ENCODE assay signal across 9 cellular contexts in the genomic region with DNA sequence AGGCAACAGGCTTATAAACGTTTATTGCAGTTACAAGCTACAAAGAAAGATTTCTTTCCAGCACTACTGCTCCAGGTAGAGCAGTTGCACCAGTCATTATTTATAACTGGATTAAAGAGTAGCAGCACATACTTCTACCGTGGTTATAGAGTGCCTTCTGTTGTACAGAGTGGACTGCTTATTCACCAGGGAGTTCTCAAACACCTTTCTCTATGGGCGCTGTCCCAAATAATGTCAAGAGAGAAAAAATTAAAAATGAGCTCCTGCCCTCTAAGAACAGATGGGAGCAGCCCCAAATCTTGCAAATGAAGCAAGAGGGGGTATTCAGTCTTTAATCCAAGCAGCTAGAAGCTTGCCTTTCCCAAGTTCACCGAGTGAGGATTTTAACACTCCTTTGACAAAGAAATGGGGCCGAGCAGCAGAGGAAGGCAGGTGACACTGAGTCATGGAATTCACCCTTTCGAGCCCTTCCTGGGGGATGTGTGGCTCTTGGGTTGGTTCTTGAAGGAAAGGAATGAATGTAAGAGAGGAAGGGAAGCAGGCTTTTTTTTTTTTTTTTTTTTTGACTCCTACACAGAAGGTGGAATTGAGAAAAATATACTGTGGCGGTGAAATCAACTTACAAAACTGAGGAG.
A peak's percentile ranks its signal among the peaks of the same experiment; 100 is the strongest.
DNase-seq lines count a peak whose midpoint lies in the region; ATAC-seq and TF ChIP-seq lines count a peak whose summit lies in the region.
"Had no signal": no experiment of that assay in that cellular context is flagged by ENCODE, and none has a peak within 500 bp of the region (broad histone marks: within the 10 kb centered on the region; RNA-seq: fewer than 3 reads in every experiment).

No MANE protein-coding gene starts in this region.

- no peaks in the 10 kb centered on the region for H3K27me3 Mint-ChIP-seq in activated CD8-positive, alpha-beta T cell treated with anti-CD3 and anti-CD28 coated beads for 36 hours
- H3K27me3 Mint-ChIP-seq in memory B cell = no peaks in the 10 kb centered on the region

- peaks cover 5% of the 10 kb centered on the region for H3K9me3 Mint-ChIP-seq in activated CD8-positive, alpha-beta T cell treated with anti-CD3 and anti-CD28 coated beads for 36 hours
- no peaks in the 10 kb centered on the region for H3K9me3 Mint-ChIP-seq in memory B cell

- ATAC-seq in HG02642 (IDR thresholded peaks at IDR 0.05; ENCODE audit: poor library complexity, unreplicated experiment) (peak; percentile 28), memory B cell (ENCODE audit: low read depth) (no peak), GM19023 (IDR thresholded peaks at IDR 0.05; ENCODE audit: unreplicated experiment) (no peak), GM21381 (IDR thresholded peaks at IDR 0.05; ENCODE audit: unreplicated experiment) (no peak)
- ATAC-seq in activated CD8-positive, alpha-beta T cell treated with anti-CD3 and anti-CD28 coated beads for 36 hours = peak; percentile 12

- peak overlapping the region; percentile 100 for H3K27ac Mint-ChIP-seq in activated CD8-positive, alpha-beta T cell treated with anti-CD3 and anti-CD28 coated beads for 36 hours
- peak overlapping the region; percentile 98 for H3K27ac Mint-ChIP-seq in memory B cell

- CTCF ChIA-PET in activated CD8-positive, alpha-beta T cell treated with anti-CD3 and anti-CD28 coated beads for 36 hours (lab: Charles Lee) = interaction anchor here (0.8 to 8.8 kb wide), 8 partner anchors 9 to 335 kb away, joined by 3 to 94 read pairs (median 4); no protein-coding TSS in a partner anchor

- TF ChIP-seq CTCF in activated CD8-positive, alpha-beta T cell treated with anti-CD3 and anti-CD28 coated beads for 36 hours (IDR thresholded peaks at IDR 0.05) = no peak

- H3K27ac ChIP-seq in caudate nucleus (ENCODE audit: low read depth, low read length) = no peak overlapping the region

- no peaks in the 10 kb centered on the region for H3K9me3 ChIP-seq in ES-I3 (ENCODE audit: control insufficient read depth, insufficient read depth, low read length)

- DNase-seq in activated CD8-positive, alpha-beta T cell treated with anti-CD3 and anti-CD28 coated beads for 36 hours = no peak
- DNase-seq in memory B cell (ENCODE audit: low spot score in 2 of 2) (no peak), dedifferentiated amniotic fluid mesenchymal stem cell (ENCODE audit: extremely low spot score) (no peak), caudate nucleus (lab: John Stamatoyannopoulos, UW) (no peak)
- DNase-seq: NCI-H1436 had no signal

- H3K36me3 ChIP-seq in ES-I3 (ENCODE audit: insufficient read depth, low read length) = no peaks in the 10 kb centered on the region

- intact Hi-C loops in activated CD8-positive, alpha-beta T cell treated with anti-CD3 and anti-CD28 coated beads for 36 hours (cut with micrococcal nuclease) = loop anchor here (2.0 to 10.0 kb wide), 2 partner anchors 26 to 92 kb away; no protein-coding TSS in a partner anchor

- POLR2A ChIA-PET in activated CD8-positive, alpha-beta T cell treated with anti-CD3 and anti-CD28 coated beads for 36 hours (lab: Charles Lee) = interaction anchor here (0.8 to 8.6 kb wide), 9 partner anchors 10 to 168 kb away, joined by 3 to 100 read pairs (median 3); no protein-coding TSS in a partner anchor

- H3K36me3 Mint-ChIP-seq in activated CD8-positive, alpha-beta T cell treated with anti-CD3 and anti-CD28 coated beads for 36 hours (ENCODE audit: low read depth) = peaks cover 79% of the 10 kb centered on the region
- peaks cover 1% of the 10 kb centered on the region for H3K36me3 Mint-ChIP-seq in memory B cell

- H3K4me1 Mint-ChIP-seq in activated CD8-positive, alpha-beta T cell treated with anti-CD3 and anti-CD28 coated beads for 36 hours (ENCODE audit: low read depth) = peaks cover 93% of the 10 kb centered on the region
- peaks cover 47% of the 10 kb centered on the region for H3K4me1 Mint-ChIP-seq in memory B cell

- H3K9ac ChIP-seq in ES-I3 (ENCODE audit: low read depth, low read length) = peak overlapping the region; percentile 30

- H3K4me3 Mint-ChIP-seq in activated CD8-positive, alpha-beta T cell treated with anti-CD3 and anti-CD28 coated beads for 36 hours = peak overlapping the region; percentile 70
- peak overlapping the region; percentile 84 for H3K4me3 Mint-ChIP-seq in memory B cell

- H3K4me1 ChIP-seq in ES-I3 (ENCODE audit: insufficient read depth, low read length) = peaks cover 68% of the 10 kb centered on the region

Comparison
In these comparisons a context has a peak if more than half of its experiments do, and no peak if none do; other contexts are left out.
1. ATAC-seq: peak in HG02642 (single experiment) and activated CD8-positive, alpha-beta T cell treated with anti-CD3 and anti-CD28 coated beads for 36 hours (single experiment); none in memory B cell (single experiment), GM19023 (single experiment) and GM21381 (single experiment).